Comparison of ENCODE assay signal across 19 cellular contexts in genomic region chrX:72045141-72045540, GRCh38.
DNase-seq lines count a peak whose midpoint lies in the region; ATAC-seq and TF ChIP-seq lines count a peak whose summit lies in the region.
"Had no signal": no experiment of that assay in that cellular context is flagged by ENCODE, and none has a peak within 500 bp of the region (broad histone marks: within the 10 kb centered on the region; RNA-seq: fewer than 3 reads in every experiment).

No MANE protein-coding gene starts in this region.

- H3K4me1 ChIP-seq in Loucy (ENCODE audit: insufficient read depth, low read length, poor library complexity, severe bottlenecking) = peaks cover 74% of the 10 kb centered on the region
- H3K4me1 ChIP-seq in left lung = peaks cover 0 to 6% of the 10 kb centered on the region in 2 donors
- H3K4me1 ChIP-seq in suprapubic skin = peaks cover 5% of the 10 kb centered on the region
- H3K4me1 ChIP-seq: BLaER1, right lobe of liver had no signal

- TF ChIP-seq CTCF in Loucy (conservative IDR thresholded peaks at IDR 0.05; ENCODE audit: low read length) (no peak), brain (conservative IDR thresholded peaks at IDR 0.05) (no peak), left lung (IDR thresholded peaks at IDR 0.05) (no peak), suprapubic skin (IDR thresholded peaks at IDR 0.05) (no peak)

- H3K4me3 ChIP-seq in Loucy (ENCODE audit: low read length, poor library complexity, severe bottlenecking) (no peak overlapping the region), left lung (no peak overlapping the region), suprapubic skin (no peak overlapping the region)
- H3K4me3 ChIP-seq: BLaER1, right lobe of liver, SJCRH30 had no signal

- 44% methylated on average over 1 of the region's 4 CpGs for WGBS in suprapubic skin

- H3K9ac ChIP-seq in Loucy (ENCODE audit: low read depth, low read length, poor library complexity, severe bottlenecking) = peak overlapping the region; percentile 72
- H3K9ac ChIP-seq: BLaER1 had no signal

- H3K4me2 ChIP-seq in Loucy (ENCODE audit: low read depth, low read length, poor library complexity, severe bottlenecking) = no peak overlapping the region
- H3K4me2 ChIP-seq: BLaER1 had no signal

- H4K20me1 ChIP-seq in Loucy (ENCODE audit: insufficient read depth, low read length, poor library complexity, severe bottlenecking) = no peaks in the 10 kb centered on the region
- H4K20me1 ChIP-seq: BLaER1 had no signal

- H3K4me1 Mint-ChIP-seq in brain = peaks cover 46% of the 10 kb centered on the region

- H3K9me3 Mint-ChIP-seq in brain = peaks cover 0 to 2% (median 2%) of the 10 kb centered on the region in 5 experiments
- H3K9me3 Mint-ChIP-seq: activated CD4-positive, alpha-beta memory T cell treated with anti-CD3 and anti-CD28 coated beads, Interleukin-2, amount 10 ng/mL, durations not matched to agents 7 days and 5 days; activated T-helper 1 cell treated with anti-CD3 and anti-CD28 coated beads, Interleukin-12 subunit alpha, Interleukin-12 subunit beta, Interleukin-2, Interleukin-4 antibody, amounts not matched to agents 30 ng/mL and 10 ng/mL and 1 ng/mL, durations not matched to agents 14 hours and 24 hours and 36 hours; IgD-negative memory B cell had no signal

- TF ChIP-seq POLR2A in suprapubic skin (IDR thresholded peaks at IDR 0.05) = no peak

- no peaks in the 10 kb centered on the region for H3K9me2 ChIP-seq in Loucy (replicated peaks; ENCODE audit: low read depth, low read length)

- H3K36me3 ChIP-seq in Loucy (ENCODE audit: insufficient read depth, low read length) (no peaks in the 10 kb centered on the region), left lung (no peaks in the 10 kb centered on the region), suprapubic skin (no peaks in the 10 kb centered on the region)
- H3K36me3 ChIP-seq: BLaER1, right lobe of liver, SJCRH30 had no signal

- no peak overlapping the region for H2AFZ ChIP-seq in Loucy (ENCODE audit: low read length)

- H3K79me2 ChIP-seq in Loucy (ENCODE audit: insufficient read depth, low read length) = no peaks in the 10 kb centered on the region

- no peaks in the 10 kb centered on the region for H3K36me3 Mint-ChIP-seq in brain

- intact Hi-C loops in left lung (cut with DNase I) = no loop called here

- H3K27me3 ChIP-seq in Loucy (ENCODE audit: insufficient read depth, low read length, poor library complexity, severe bottlenecking) (no peaks in the 10 kb centered on the region), left lung (peaks cover 0 to under 1% of the 10 kb centered on the region in 2 donors), suprapubic skin (no peaks in the 10 kb centered on the region)
- H3K27me3 ChIP-seq: right lobe of liver, SJCRH30 had no signal

- no peaks in the 10 kb centered on the region for H3K27me3 Mint-ChIP-seq in brain

- H3F3A ChIP-seq in Loucy (ENCODE audit: low read depth) = peaks cover 5% of the 10 kb centered on the region

- H3K4me3 Mint-ChIP-seq in brain = no peak overlapping the region
- H3K4me3 Mint-ChIP-seq: activated CD4-positive, alpha-beta memory T cell treated with anti-CD3 and anti-CD28 coated beads, Interleukin-2, amount 10 ng/mL, durations not matched to agents 7 days and 5 days; activated T-helper 1 cell treated with anti-CD3 and anti-CD28 coated beads, Interleukin-12 subunit alpha, Interleukin-12 subunit beta, Interleukin-2, Interleukin-4 antibody, amounts not matched to agents 30 ng/mL and 10 ng/mL and 1 ng/mL, durations not matched to agents 14 hours and 24 hours and 36 hours; IgD-negative memory B cell; nephron progenitor cell had no signal

- peak overlapping the region in 3 of 5 experiments; percentile 72 to 99 (median 86) for H3K27ac Mint-ChIP-seq in brain
- H3K27ac Mint-ChIP-seq: activated CD4-positive, alpha-beta memory T cell treated with anti-CD3 and anti-CD28 coated beads, Interleukin-2, amount 10 ng/mL, durations not matched to agents 7 days and 5 days; activated T-helper 1 cell treated with anti-CD3 and anti-CD28 coated beads, Interleukin-12 subunit alpha, Interleukin-12 subunit beta, Interleukin-2, Interleukin-4 antibody, amounts not matched to agents 30 ng/mL and 10 ng/mL and 1 ng/mL, durations not matched to agents 14 hours and 24 hours and 36 hours; IgD-negative memory B cell had no signal

- H3K27ac ChIP-seq in left lung (no peak overlapping the region), suprapubic skin (peak overlapping the region; percentile 29)
- H3K27ac ChIP-seq: BLaER1, right lobe of liver, SJCRH30 had no signal

- H3K9me3 ChIP-seq in Loucy (ENCODE audit: insufficient read depth, low read depth, low read length) = no peaks in the 10 kb centered on the region
- no peaks in the 10 kb centered on the region for H3K9me3 ChIP-seq in left lung
- no peaks in the 10 kb centered on the region for H3K9me3 ChIP-seq in suprapubic skin
- H3K9me3 ChIP-seq: BLaER1, right lobe of liver, SJCRH30 had no signal

- DNase-seq in left lung (no peak), suprapubic skin (ENCODE audit: low spot score in 2 of 2) (no peak), glomerular visceral epithelial cell (ENCODE audit: extremely low spot score) (no peak)
- no peak for DNase-seq in stimulated activated CD4-positive, alpha-beta T cell treated with anti-CD3 and anti-CD28 coated beads, Interleukin-4, amount 100 ng/mL, for 1 hour
- DNase-seq: activated CD4-positive, alpha-beta memory T cell treated with anti-CD3 and anti-CD28 coated beads, Interleukin-2, amount 10 ng/mL, durations not matched to agents 7 days and 5 days; amniotic stem cell; cortex of kidney; NCI-H2171; nephron progenitor cell; right lobe of liver; SJCRH30; stimulated activated CD4-positive, alpha-beta T cell treated with anti-CD3 and anti-CD28 coated beads, Interleukin-4, amount 100 ng/mL, for 24 hours had no signal

- no peak for TF ChIP-seq EP300 in suprapubic skin (IDR thresholded peaks at IDR 0.05)

- ATAC-seq in left lung = peak; percentile 31
- ATAC-seq in GM18909 (IDR thresholded peaks at IDR 0.05; ENCODE audit: poor library complexity, unreplicated experiment) = no peak
- ATAC-seq: left lobe of liver, right lobe of liver had no signal
